In the genomic region with DNA sequence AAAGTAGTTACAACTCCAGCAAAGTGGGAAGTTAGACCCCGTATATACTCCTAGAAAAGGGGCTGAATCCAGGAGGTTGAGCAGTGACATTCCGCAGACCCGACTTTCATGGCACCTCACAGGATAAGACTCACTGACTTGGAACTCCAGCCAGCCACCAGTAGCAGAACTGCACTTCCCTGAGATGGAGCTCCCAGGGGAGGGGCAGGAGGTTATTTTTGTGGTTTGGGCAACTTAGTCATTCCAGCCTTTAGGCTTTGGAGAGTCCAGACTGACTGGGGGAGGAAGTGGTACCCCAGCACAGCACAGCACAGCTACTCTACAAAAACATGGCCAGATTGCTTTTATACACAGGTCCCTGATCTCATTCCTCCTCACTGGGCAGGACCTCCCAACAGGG, we compare ENCODE assay signal across 24 cellular contexts.
DNase-seq lines count a peak whose midpoint lies in the region; ATAC-seq and TF ChIP-seq lines count a peak whose summit lies in the region.
"Had no signal": no experiment of that assay in that cellular context is flagged by ENCODE, and none has a peak within 500 bp of the region (broad histone marks: within the 10 kb centered on the region; RNA-seq: fewer than 3 reads in every experiment).

No MANE protein-coding gene starts in this region.

- no peak for TF ChIP-seq CTCF in fibroblast of the aortic adventitia (IDR thresholded peaks at IDR 0.05; ENCODE audit: insufficient read depth, low read length)

- ATAC-seq in GM18861 (IDR thresholded peaks at IDR 0.05; ENCODE audit: unreplicated experiment), result no peak
- no peak for ATAC-seq in GM21825 (IDR thresholded peaks at IDR 0.05; ENCODE audit: unreplicated experiment)
- ATAC-seq: stimulated activated naive CD8-positive, alpha-beta T cell treated with anti-CD3 and anti-CD28 coated beads, Interleukin-15, amount 100 ng/mL, for 72 hours had no signal

- no peak overlapping the region for H3K4me3 ChIP-seq in fibroblast of the aortic adventitia (ENCODE audit: low read depth, low read length)
- no peak overlapping the region for H3K4me3 ChIP-seq in skeletal muscle cell (ENCODE audit: low read depth, low read length)
- H3K4me3 ChIP-seq: transverse colon had no signal

- peak; percentile 9 for DNase-seq in Daoy (ENCODE audit: low read depth)
- peak; percentile 35 for DNase-seq in SW480 (ENCODE audit: low spot score)
- DNase-seq in fibroblast of the aortic adventitia (ENCODE audit: low read depth), result peak; percentile 49
- peak; percentile 48 for DNase-seq in skeletal muscle cell (ENCODE audit: low read depth)
- no peak for DNase-seq in middle frontal gyrus (ENCODE audit: extremely low spot score, low spot score)
- no peak for DNase-seq in stimulated activated CD4-positive, alpha-beta T cell treated with anti-CD3 and anti-CD28 coated beads, Interleukin-4, amount 100 ng/mL, for 1 hour
- DNase-seq: activated CD4-positive, alpha-beta T cell treated with anti-CD3 and anti-CD28 coated beads for 4 hours; activated naive CD4-positive, alpha-beta T cell treated with Interleukin-2 at 50 U/mL for 16 hours; activated T-cell treated with anti-CD3 and anti-CD28 coated beads, Interleukin-2, amount 50 U/mL, for 48 hours; amniotic stem cell; caudate nucleus; DMS 273 treated with DMSO at 0.1 percent for 48 hours; HFFc6; Kasumi-1; NCI-H1092; NCI-H1930; NCI-H226; NCI-H774; SHP77 treated with DMSO at 0.1 percent for 48 hours; stimulated activated naive CD8-positive, alpha-beta T cell treated with anti-CD3 and anti-CD28 coated beads, Interleukin-15, amount 100 ng/mL, for 72 hours; T-helper 1 cell; transverse colon had no signal

Comparison
In these comparisons a context has a peak if more than half of its experiments do, and no peak if none do; other contexts are left out.
1. DNase-seq: peak in Daoy (single experiment), SW480 (single experiment), fibroblast of the aortic adventitia (single experiment) and skeletal muscle cell (single experiment); none in middle frontal gyrus (single experiment) and stimulated activated CD4-positive, alpha-beta T cell treated with anti-CD3 and anti-CD28 coated beads, Interleukin-4, amount 100 ng/mL, for 1 hour (single experiment).